ENCODE assay signal across 1 cellular context in genomic region chr6:89118931-89119330, GRCh38.
TF ChIP-seq lines count a peak whose summit lies in the region.

No MANE protein-coding gene starts in this region.

TF ChIP-seq in HepG2, 621 proteins besides CTCF, POLR2A, EP300 and RAD21:
- no peak for TF ChIP-seq ZBTB39 (CRISPR knock-in tag; IDR thresholded peaks at IDR 0.05)
- no peak for TF ChIP-seq POGZ (CRISPR knock-in tag; IDR thresholded peaks at IDR 0.05)
- no peak for TF ChIP-seq STAT6 (CRISPR knock-in tag; IDR thresholded peaks at IDR 0.05; ENCODE audit: borderline replicate concordance)
- TF ChIP-seq ZNF354B (CRISPR knock-in tag; IDR thresholded peaks at IDR 0.05): no peak
- TF ChIP-seq CCAR2 (optimal IDR thresholded peaks at IDR 0.05; ENCODE audit: low read depth, low read length): no peak
- TF ChIP-seq ZNF841 (CRISPR knock-in tag; IDR thresholded peaks at IDR 0.05; ENCODE audit: borderline replicate concordance): no peak
- no peak for TF ChIP-seq ZNF720 (CRISPR knock-in tag; IDR thresholded peaks at IDR 0.05)
- TF ChIP-seq HCFC1 (IDR thresholded peaks at IDR 0.05; ENCODE audit: low read depth, low read length): no peak
- TF ChIP-seq TFDP2 (CRISPR knock-in tag; IDR thresholded peaks at IDR 0.05): no peak
- TF ChIP-seq ZFP36L2 (CRISPR knock-in tag; IDR thresholded peaks at IDR 0.05): no peak
- no peak for TF ChIP-seq ZNF740 (CRISPR knock-in tag; IDR thresholded peaks at IDR 0.05)
- TF ChIP-seq USF2 (IDR thresholded peaks at IDR 0.05; ENCODE audit: low read depth, low read length): no peak
- no peak for TF ChIP-seq USF2 (CRISPR knock-in tag; IDR thresholded peaks at IDR 0.05; ENCODE audit: borderline replicate concordance)
- TF ChIP-seq AKNA (CRISPR knock-in tag; IDR thresholded peaks at IDR 0.05; ENCODE audit: borderline replicate concordance): no peak
